Comparison of ENCODE assay signal across 8 cellular contexts in genomic region chr2:38947241-38948239, GRCh38. TPM values are rescaled to one million over a fixed set of nuclear protein-coding genes. Genes with fewer than 3 reads are reported as not detected.
DNase-seq lines count a peak whose midpoint lies in the region; ATAC-seq and TF ChIP-seq lines count a peak whose summit lies in the region.

No MANE protein-coding gene starts in this region.

- peak; percentile 50 to 68 for ATAC-seq in naive thymus-derived CD8-positive, alpha-beta T cell

- no peaks in the 10 kb centered on the region for H3K79me2 ChIP-seq in OCI-LY1 (ENCODE audit: insufficient read depth, low read length)

- no peaks in the 10 kb centered on the region for H3K4me1 ChIP-seq in OCI-LY1 (ENCODE audit: insufficient read depth, low read length, severe bottlenecking)

- H3K4me3 ChIP-seq in OCI-LY1 (ENCODE audit: low read depth, low read length, poor library complexity, severe bottlenecking), result no peak overlapping the region

- H3K27ac ChIP-seq in OCI-LY1 (ENCODE audit: low read depth, low read length, poor library complexity, severe bottlenecking), result no peak overlapping the region

- TF ChIP-seq POLR2A in erythroblast (IDR thresholded peaks at IDR 0.05; ENCODE audit: low read length), result no peak

- H3K9ac ChIP-seq in OCI-LY1 (ENCODE audit: low read length), result no peak overlapping the region

- TF ChIP-seq CTCF in OCI-LY1 (IDR thresholded peaks at IDR 0.05; ENCODE audit: low read length), result peak; percentile 80

- peaks cover 0 to 11% (median 0%) of the 10 kb centered on the region in 5 donors for H3K27me3 Mint-ChIP-seq in naive thymus-derived CD8-positive, alpha-beta T cell

- H3K4me2 ChIP-seq in OCI-LY1 (ENCODE audit: low read length), result no peak overlapping the region

- no peaks in the 10 kb centered on the region for H3K9me3 Mint-ChIP-seq in naive thymus-derived CD8-positive, alpha-beta T cell

- H4K20me1 ChIP-seq in OCI-LY1 (ENCODE audit: insufficient read depth, low read length), result no peaks in the 10 kb centered on the region

- no peaks in the 10 kb centered on the region for H3K9me2 ChIP-seq in OCI-LY1 (ENCODE audit: low read depth, low read length)

- H3K27ac Mint-ChIP-seq in naive thymus-derived CD8-positive, alpha-beta T cell, result no peak overlapping the region

- H3K4me3 Mint-ChIP-seq in naive thymus-derived CD8-positive, alpha-beta T cell, result no peak overlapping the region

- H3K36me3 Mint-ChIP-seq in naive thymus-derived CD8-positive, alpha-beta T cell, result no peaks in the 10 kb centered on the region

- no peaks in the 10 kb centered on the region; the same call in 1 of the 2 replicates for H3K27me3 ChIP-seq in OCI-LY1 (ENCODE audit: insufficient read depth, low read length)

- no peaks in the 10 kb centered on the region for H3K4me1 Mint-ChIP-seq in naive thymus-derived CD8-positive, alpha-beta T cell

- no peak overlapping the region for H2AFZ ChIP-seq in OCI-LY1 (ENCODE audit: low read length)

- H3F3A ChIP-seq in OCI-LY1 (ENCODE audit: insufficient read depth, low read length), result no peaks in the 10 kb centered on the region

- DNase-seq in AML-193 (lab: John Stamatoyannopoulos, UW) (peak; percentile 67 to 74), GM19238 (ENCODE audit: insufficient read length, low spot score) (peak; percentile 47), HuH-7.5 (ENCODE audit: low spot score) (peak; percentile 68), erythroblast (lab: John Stamatoyannopoulos, UW) (peak; percentile 74 to 81), stromal cell of bone marrow (ENCODE audit: low read depth) (peak; percentile 53)
- peak; percentile 74 for DNase-seq in activated CD8-positive, alpha-beta memory T cell treated with anti-CD3 and anti-CD28 coated beads, Interleukin-2, amount 50 U/mL, for 48 hours
- peak; percentile 14 to 77 (median 46) for DNase-seq in naive thymus-derived CD8-positive, alpha-beta T cell

- no peaks in the 10 kb centered on the region for H3K36me3 ChIP-seq in OCI-LY1 (ENCODE audit: insufficient read depth, low read length)

- H3K9me3 ChIP-seq in OCI-LY1 (ENCODE audit: low read length), result no peaks in the 10 kb centered on the region

- POLR2A ChIA-PET in naive thymus-derived CD8-positive, alpha-beta T cell (lab: Charles Lee), result interaction anchor here (0.7 kb wide), 1 partner anchor 548 kb away, joined by 3 read pairs; no protein-coding TSS in a partner anchor

RNA-seq across cellular contexts. Expression of gene ARHGEF33, which starts 57.9 kb away (rescaled TPM):
- 1 to 10 TPM in 1 of 2 experiments, not detected in 1; 1.0 TPM for total RNA-seq in naive thymus-derived CD8-positive, alpha-beta T cell
- polyA plus RNA-seq in naive thymus-derived CD8-positive, alpha-beta T cell, result not detected
